In the genomic region with DNA sequence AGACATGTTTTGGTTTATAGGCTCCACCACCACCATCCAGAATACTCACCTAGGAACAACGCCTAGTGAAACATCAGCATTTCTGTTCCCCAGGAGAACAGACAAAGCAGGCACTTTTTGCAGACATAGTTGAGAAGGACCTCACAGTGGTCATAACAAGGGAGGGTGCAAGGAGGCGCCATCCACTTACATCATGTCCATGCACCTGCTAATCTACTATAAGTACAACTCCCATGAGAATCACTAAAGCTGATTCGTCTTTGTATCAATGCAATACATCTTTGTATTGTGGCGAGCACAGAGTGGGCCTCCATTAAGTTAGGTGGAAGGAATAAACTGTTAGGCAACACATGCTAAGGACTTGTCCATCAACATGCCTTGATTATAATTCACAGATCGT, we compare ENCODE assay signal across 17 cellular contexts.
"Had no signal": no experiment of that assay in that cellular context is flagged by ENCODE, and none has a peak within 500 bp of the region (broad histone marks: within the 10 kb centered on the region; RNA-seq: fewer than 3 reads in every experiment).

No MANE protein-coding gene starts in this region.

- H3K9me3 ChIP-seq: left lung, mucosa of descending colon, neutrophil, transverse colon had no signal

- H3K4me3 ChIP-seq: cardiac muscle cell, dorsolateral prefrontal cortex, left lung, mucosa of descending colon, transverse colon had no signal

- H3K27me3 ChIP-seq: cardiac muscle cell, dorsolateral prefrontal cortex, left lung, transverse colon had no signal

- DNase-seq: activated CD4-positive, alpha-beta T cell treated with anti-CD3 and anti-CD28 coated beads, Interleukin-2, amount 50 U/mL, for 48 hours; activated naive CD4-positive, alpha-beta T cell treated with Interleukin-2 at 50 U/mL for 16 hours; dorsolateral prefrontal cortex; hippocampal formation; kidney; left lung; mucosa of descending colon; naive thymus-derived CD4-positive, alpha-beta T cell; retina; stimulated activated CD4-positive, alpha-beta T cell treated with anti-CD3 and anti-CD28 coated beads, Interleukin-4, amount 100 ng/mL, for 4 hours; stimulated activated CD8-positive, alpha-beta memory T cell treated with anti-CD3 and anti-CD28 coated beads, Interleukin-4, amount 100 ng/mL, for 48 hours; stimulated activated naive CD8-positive, alpha-beta T cell treated with anti-CD3 and anti-CD28 coated beads, Interleukin-15, Interleukin-2, amounts not matched to agents 100 U/mL and 50 U/mL, for 24 hours; transverse colon had no signal

- H3K4me1 ChIP-seq: left lung had no signal

- ATAC-seq: activated T-helper 17 cell treated with anti-CD3 and anti-CD28 coated beads, Interleukin-2, amount 50 U/mL, for 72 hours; mucosa of descending colon; naive thymus-derived CD4-positive, alpha-beta T cell; stimulated activated naive CD8-positive, alpha-beta T cell treated with anti-CD3 and anti-CD28 coated beads, Interleukin-15, Interleukin-2, amounts not matched to agents 100 U/mL and 50 U/mL, for 24 hours had no signal

- FAIRE-seq: astrocyte, kidney had no signal

- H3K27ac ChIP-seq: cardiac muscle cell, dorsolateral prefrontal cortex, left lung, neutrophil had no signal

- H3K36me3 Mint-ChIP-seq: naive thymus-derived CD4-positive, alpha-beta T cell had no signal

- H3K27ac Mint-ChIP-seq: activated T-helper 17 cell treated with anti-CD3 and anti-CD28 coated beads, Interleukin-2, amount 50 U/mL, for 72 hours; naive thymus-derived CD4-positive, alpha-beta T cell had no signal

- H3K9me3 Mint-ChIP-seq: activated T-helper 17 cell treated with anti-CD3 and anti-CD28 coated beads, Interleukin-2, amount 50 U/mL, for 72 hours had no signal

- H3K36me3 ChIP-seq: cardiac muscle cell, left lung, neutrophil, transverse colon had no signal

- H3K4me1 Mint-ChIP-seq: activated T-helper 17 cell treated with anti-CD3 and anti-CD28 coated beads, Interleukin-2, amount 50 U/mL, for 72 hours; naive thymus-derived CD4-positive, alpha-beta T cell had no signal

- H3K4me3 Mint-ChIP-seq: activated T-helper 17 cell treated with anti-CD3 and anti-CD28 coated beads, Interleukin-2, amount 50 U/mL, for 72 hours; naive thymus-derived CD4-positive, alpha-beta T cell had no signal
